Comparison of ENCODE assay signal across 8 cellular contexts in genomic region chr11:125110996-125111340, GRCh38. TPM values are rescaled to one million over a fixed set of nuclear protein-coding genes. Genes with fewer than 3 reads are reported as not detected.
DNase-seq lines count a peak whose midpoint lies in the region; ATAC-seq and TF ChIP-seq lines count a peak whose summit lies in the region.

No MANE protein-coding gene starts in this region.

- peaks cover 7% of the 10 kb centered on the region; the same call in 1 of the 2 replicates for H3K4me1 ChIP-seq in Panc1 (ENCODE audit: control insufficient read depth, insufficient read depth, low read length)

- H3K27me3 ChIP-seq in Panc1 (ENCODE audit: control insufficient read depth, insufficient read depth, low read length), result peaks cover 2% of the 10 kb centered on the region; the same call in 1 of the 2 replicates

- peaks cover 17% of the 10 kb centered on the region for H3K4me1 Mint-ChIP-seq in dendritic cell treated with granulocyte-macrophage colony-stimulating factor and Interleukin-4, amounts not matched to agents 40 ng/mL and 50 ng/mL, for 4 days (ENCODE audit: low read depth)
- peaks cover 21 to 28% of the 10 kb centered on the region in 2 donors for H3K4me1 Mint-ChIP-seq in natural killer cell

- no peaks in the 10 kb centered on the region for H3K36me3 ChIP-seq in Panc1 (ENCODE audit: control insufficient read depth, insufficient read depth, low read length)

- peaks cover 10% of the 10 kb centered on the region for H3K36me3 Mint-ChIP-seq in dendritic cell treated with granulocyte-macrophage colony-stimulating factor and Interleukin-4, amounts not matched to agents 40 ng/mL and 50 ng/mL, for 4 days (ENCODE audit: low read depth)
- no peaks in the 10 kb centered on the region for H3K36me3 Mint-ChIP-seq in natural killer cell

- H3K27ac ChIP-seq in Panc1 (ENCODE audit: low read length), result peak overlapping the region; percentile 96

- BruUV-seq in Panc1 (replicated peaks; lab: Mats Ljungman, UMichigan), result TSS peak; percentile 80

- intact Hi-C loops in Panc1 (cut with micrococcal nuclease; ENCODE audit: unreplicated experiment) (no loop called here), natural killer cell (cut with micrococcal nuclease) (loop anchor here (1.0 to 10.0 kb wide), 4 partner anchors 48 to 484 kb away; partner anchors contain the start of genes CCDC15, SLC37A2 and STT3A)
- intact Hi-C loops in dendritic cell treated with granulocyte-macrophage colony-stimulating factor and Interleukin-4, amounts not matched to agents 40 ng/mL and 50 ng/mL, for 4 days (cut with micrococcal nuclease), result loop anchor here (1.0 to 5.0 kb wide), 5 partner anchors 13 to 489 kb away; partner anchors contain the start of genes CCDC15, SLC37A2 and TBRG1

- DNase-seq in AG08395 (ENCODE audit: low spot score) (peak; percentile 15), Panc1 (ENCODE audit: low read depth, low spot score) (no peak), natural killer cell (no peak), NCI-H2196 treated with DMSO at 0.1 percent for 48 hours (lab: John Stamatoyannopoulos, UW; ENCODE audit: unreplicated experiment) (no peak), GM20000 (ENCODE audit: low spot score) (no peak)

- in situ Hi-C loops in Panc1 (cut with HindIII; ENCODE audit: low pct_unique_long_range_greater_than_20kb, low sequenced_read_pairs), result no loop called here

- TF ChIP-seq CTCF in GM12875 (IDR thresholded peaks at IDR 0.05; ENCODE audit: borderline replicate concordance, insufficient read depth, low read depth, low read length) (no peak), Panc1 (IDR thresholded peaks at IDR 0.05) (no peak), natural killer cell (IDR thresholded peaks at IDR 0.05) (no peak), GM20000 (IDR thresholded peaks at IDR 0.05; ENCODE audit: extremely low read depth, missing control alignments) (no peak)

- peak overlapping the region; percentile 95 for H3K27ac Mint-ChIP-seq in dendritic cell treated with granulocyte-macrophage colony-stimulating factor and Interleukin-4, amounts not matched to agents 40 ng/mL and 50 ng/mL, for 4 days
- H3K27ac Mint-ChIP-seq in natural killer cell, result peak overlapping the region; percentile 95 to 99

- POLR2A ChIA-PET in Panc1 (lab: Charles Lee), result no interaction called here

- H3K9me3 ChIP-seq in Panc1 (ENCODE audit: control insufficient read depth, insufficient read depth, low read depth, low read length), result peaks cover 11% of the 10 kb centered on the region; the same call in 1 of the 2 replicates

- CTCF ChIA-PET in Panc1 (lab: Charles Lee), result interaction anchor here (0.9 to 1.2 kb wide), 3 partner anchors 20 to 312 kb away, joined by 3 to 6 read pairs (median 3); no protein-coding TSS in a partner anchor

- no peaks in the 10 kb centered on the region for H3K9me3 Mint-ChIP-seq in dendritic cell treated with granulocyte-macrophage colony-stimulating factor and Interleukin-4, amounts not matched to agents 40 ng/mL and 50 ng/mL, for 4 days
- no peaks in the 10 kb centered on the region for H3K9me3 Mint-ChIP-seq in natural killer cell

- H3K4me3 ChIP-seq in GM12875 (ENCODE audit: low read depth, low read length), result peak overlapping the region; percentile 61
- peak overlapping the region; percentile 89 to 97 for H3K4me3 ChIP-seq in Panc1 (ENCODE audit: low read depth in 2 of 2, low read length in 2 of 2)

- peak; percentile 23 for ATAC-seq in Panc1
- ATAC-seq in natural killer cell, result no peak
- ATAC-seq in GM21737 (IDR thresholded peaks at IDR 0.05; ENCODE audit: unreplicated experiment), result no peak

- H3K27me3 Mint-ChIP-seq in dendritic cell treated with granulocyte-macrophage colony-stimulating factor and Interleukin-4, amounts not matched to agents 40 ng/mL and 50 ng/mL, for 4 days, result no peaks in the 10 kb centered on the region
- H3K27me3 Mint-ChIP-seq in natural killer cell (ENCODE audit: low read depth in 2 of 2), result peaks cover 0 to 6% of the 10 kb centered on the region in 2 donors

- peak overlapping the region; percentile 96 for H3K4me3 Mint-ChIP-seq in dendritic cell treated with granulocyte-macrophage colony-stimulating factor and Interleukin-4, amounts not matched to agents 40 ng/mL and 50 ng/mL, for 4 days
- H3K4me3 Mint-ChIP-seq in natural killer cell, result peak overlapping the region; percentile 99

RNA-seq across cellular contexts. Expression of gene TMEM218, which starts 0.5 kb away (rescaled TPM):
- 26.8 TPM for total RNA-seq in Panc1 (2021; ENCODE audit: unreplicated experiment)
- polyA plus RNA-seq in Panc1 (2012; ENCODE audit: insufficient read length), result 29.3 TPM
- 10 to 100 TPM; 10.0 to 14.2 (median 12.1) TPM for total RNA-seq in natural killer cell

RNA-seq across cellular contexts. Expression of gene SLC37A2, which starts 47.9 kb away (rescaled TPM):
- total RNA-seq in Panc1 (2021; ENCODE audit: unreplicated experiment) (0.23 TPM), natural killer cell (1 to 10 TPM; 1.0 to 3.2 (median 1.8) TPM)
- polyA plus RNA-seq in Panc1 (2012; ENCODE audit: insufficient read length), result 0.23 TPM

RNA-seq across cellular contexts. Expression of gene PKNOX2, which starts 53.6 kb away (rescaled TPM):
- total RNA-seq in Panc1 (2021; ENCODE audit: unreplicated experiment) (not detected), natural killer cell (not detected)
- polyA plus RNA-seq in Panc1 (2012; ENCODE audit: insufficient read length), result 0.07 TPM
